ENCODE assay signal across 21 cellular contexts in genomic region chr7:137408096-137408495, GRCh38.
DNase-seq lines count a peak whose midpoint lies in the region; FAIRE-seq and TF ChIP-seq lines count a peak whose summit lies in the region.
"Had no signal": no experiment of that assay in that cellular context is flagged by ENCODE, and none has a peak within 500 bp of the region (broad histone marks: within the 10 kb centered on the region; RNA-seq: fewer than 3 reads in every experiment).

No MANE protein-coding gene starts in this region.

- no peaks in the 10 kb centered on the region for H3K79me2 ChIP-seq in astrocyte (ENCODE audit: insufficient read depth, low read length)

- H3K27me3 ChIP-seq in astrocyte (ENCODE audit: insufficient read depth, low read length), result no peaks in the 10 kb centered on the region
- H3K27me3 ChIP-seq in CD4-positive, alpha-beta memory T cell (ENCODE audit: insufficient read depth, low read length), result no peaks in the 10 kb centered on the region

- H3K36me3 Mint-ChIP-seq in HFFc6 (ENCODE audit: low read depth), result no peaks in the 10 kb centered on the region
- H3K36me3 Mint-ChIP-seq in astrocyte (ENCODE audit: low read depth, unreplicated experiment), result peaks cover 3% of the 10 kb centered on the region
- H3K36me3 Mint-ChIP-seq in activated CD4-positive, alpha-beta T cell treated with anti-CD3 and anti-CD28 coated beads, Interleukin-2, amount 10 ng/mL, durations not matched to agents 24 days and 14 days (ENCODE audit: low read depth), result no peaks in the 10 kb centered on the region
- no peaks in the 10 kb centered on the region for H3K36me3 Mint-ChIP-seq in MCF 10A (ENCODE audit: insufficient read depth, unreplicated experiment)
- H3K36me3 Mint-ChIP-seq in CD4-positive, alpha-beta memory T cell, result no peaks in the 10 kb centered on the region

- intact Hi-C loops in activated CD4-positive, alpha-beta T cell treated with anti-CD3 and anti-CD28 coated beads, Interleukin-2, amount 10 ng/mL, durations not matched to agents 24 days and 14 days (cut with micrococcal nuclease), result no loop called here
- intact Hi-C loops in MCF 10A (cut with micrococcal nuclease), result no loop called here
- intact Hi-C loops in CD4-positive, alpha-beta memory T cell (cut with micrococcal nuclease), result no loop called here

- no peak overlapping the region for H3K4me2 ChIP-seq in astrocyte (ENCODE audit: low read length)
- H3K4me2 ChIP-seq: GM23338 had no signal

- H3K9ac ChIP-seq in astrocyte (ENCODE audit: low read length), result no peak overlapping the region

- no peaks in the 10 kb centered on the region for H3K9me3 Mint-ChIP-seq in HFFc6
- no peaks in the 10 kb centered on the region for H3K9me3 Mint-ChIP-seq in astrocyte (ENCODE audit: unreplicated experiment)
- H3K9me3 Mint-ChIP-seq in activated CD4-positive, alpha-beta T cell treated with anti-CD3 and anti-CD28 coated beads, Interleukin-2, amount 10 ng/mL, durations not matched to agents 24 days and 14 days, result no peaks in the 10 kb centered on the region
- H3K9me3 Mint-ChIP-seq in MCF 10A (ENCODE audit: unreplicated experiment), result no peaks in the 10 kb centered on the region
- H3K9me3 Mint-ChIP-seq in CD4-positive, alpha-beta memory T cell, result peaks cover 0 to 5% (median 2%) of the 10 kb centered on the region in 8 donors
- H3K9me3 Mint-ChIP-seq: CD4-positive, alpha-beta T cell; GM23338 had no signal

- no peak overlapping the region for H3K4me3 ChIP-seq in astrocyte (ENCODE audit: insufficient read depth, low read depth, low read length)
- no peak overlapping the region for H3K4me3 ChIP-seq in CD4-positive, alpha-beta memory T cell (ENCODE audit: low read length in 2 of 2)
- H3K4me3 ChIP-seq: GM23338 had no signal

- TF ChIP-seq CTCF in HFFc6 (IDR thresholded peaks at IDR 0.05) (no peak), astrocyte (IDR thresholded peaks at IDR 0.05; ENCODE audit: insufficient read depth, low read depth, low read length) (no peak), MCF 10A (IDR thresholded peaks at IDR 0.05; ENCODE audit: unreplicated experiment) (no peak)

- H3K9me3 ChIP-seq in astrocyte (ENCODE audit: insufficient read depth, low read depth, low read length), result no peaks in the 10 kb centered on the region
- no peaks in the 10 kb centered on the region for H3K9me3 ChIP-seq in CD4-positive, alpha-beta memory T cell (ENCODE audit: control insufficient read depth in 1 of 2, low read length in 2 of 2)

- no TSS peak for BruUV-seq in MCF 10A (replicated peaks; lab: Mats Ljungman, UMichigan)

- CTCF ChIA-PET in MCF 10A (lab: Yijun Ruan, JAX), result interaction anchor here (0.6 to 0.7 kb wide), 2 partner anchors 183 to 541 kb away, joined by 3 read pairs; no protein-coding TSS in a partner anchor
- CTCF ChIA-PET in CD4-positive, alpha-beta memory T cell (lab: Charles Lee; ENCODE audit: partially characterized antibody), result no interaction called here

- H3K4me1 ChIP-seq in astrocyte (ENCODE audit: insufficient read depth, low read length), result peaks cover 14% of the 10 kb centered on the region
- H3K4me1 ChIP-seq in CD4-positive, alpha-beta memory T cell (ENCODE audit: insufficient read depth, low read length), result no peaks in the 10 kb centered on the region

- no peaks in the 10 kb centered on the region for H4K20me1 ChIP-seq in astrocyte (ENCODE audit: insufficient read depth, low read length)

- H3K4me3 Mint-ChIP-seq in HFFc6 (no peak overlapping the region), astrocyte (ENCODE audit: unreplicated experiment) (no peak overlapping the region), MCF 10A (ENCODE audit: unreplicated experiment) (no peak overlapping the region)
- H3K4me3 Mint-ChIP-seq in activated CD4-positive, alpha-beta T cell treated with anti-CD3 and anti-CD28 coated beads, Interleukin-2, amount 10 ng/mL, durations not matched to agents 24 days and 14 days, result no peak overlapping the region
- H3K4me3 Mint-ChIP-seq in CD4-positive, alpha-beta memory T cell, result no peak overlapping the region
- H3K4me3 Mint-ChIP-seq: B cell; CD4-positive, alpha-beta T cell; GM23338 had no signal

- H3K27me3 Mint-ChIP-seq in HFFc6 (ENCODE audit: insufficient read depth) (no peaks in the 10 kb centered on the region), astrocyte (ENCODE audit: low read depth, unreplicated experiment) (no peaks in the 10 kb centered on the region), MCF 10A (ENCODE audit: insufficient read depth, unreplicated experiment) (peaks cover 33% of the 10 kb centered on the region)
- no peaks in the 10 kb centered on the region for H3K27me3 Mint-ChIP-seq in activated CD4-positive, alpha-beta T cell treated with anti-CD3 and anti-CD28 coated beads, Interleukin-2, amount 10 ng/mL, durations not matched to agents 24 days and 14 days
- peaks cover 0 to 1% of the 10 kb centered on the region in 2 donors for H3K27me3 Mint-ChIP-seq in CD4-positive, alpha-beta memory T cell
- H3K27me3 Mint-ChIP-seq: B cell; CD4-positive, alpha-beta T cell had no signal

- peak; percentile 54 for FAIRE-seq in astrocyte (lab: Jason Lieb, UNC)
- FAIRE-seq: A204.1, D721Med, G401.6, GM12892 had no signal

- peaks cover 3% of the 10 kb centered on the region for H3K36me3 ChIP-seq in astrocyte (ENCODE audit: insufficient read depth, low read length)
- H3K36me3 ChIP-seq in CD4-positive, alpha-beta memory T cell (ENCODE audit: insufficient read depth, low read length), result no peaks in the 10 kb centered on the region

- no peak overlapping the region for H3K27ac ChIP-seq in astrocyte (ENCODE audit: low read depth, low read length)
- H3K27ac ChIP-seq in CD4-positive, alpha-beta memory T cell (ENCODE audit: low read depth, low read length), result no peak overlapping the region
- H3K27ac ChIP-seq: HL-60 had no signal

- POLR2A ChIA-PET in MCF 10A (lab: Yijun Ruan, JAX), result no interaction called here
- POLR2A ChIA-PET in CD4-positive, alpha-beta memory T cell (lab: Charles Lee; ENCODE audit: partially characterized antibody), result no interaction called here

- H3K4me1 Mint-ChIP-seq in HFFc6 (ENCODE audit: low read depth) (peaks cover 29% of the 10 kb centered on the region), astrocyte (ENCODE audit: low read depth, unreplicated experiment) (peaks cover 25% of the 10 kb centered on the region), MCF 10A (ENCODE audit: insufficient read depth, unreplicated experiment) (no peaks in the 10 kb centered on the region)
- H3K4me1 Mint-ChIP-seq in activated CD4-positive, alpha-beta T cell treated with anti-CD3 and anti-CD28 coated beads, Interleukin-2, amount 10 ng/mL, durations not matched to agents 24 days and 14 days, result no peaks in the 10 kb centered on the region
- H3K4me1 Mint-ChIP-seq in CD4-positive, alpha-beta memory T cell, result no peaks in the 10 kb centered on the region
- H3K4me1 Mint-ChIP-seq: B cell had no signal

- no peak overlapping the region for H3K27ac Mint-ChIP-seq in HFFc6
- H3K27ac Mint-ChIP-seq in astrocyte (ENCODE audit: unreplicated experiment), result no peak overlapping the region
- no peak overlapping the region for H3K27ac Mint-ChIP-seq in activated CD4-positive, alpha-beta T cell treated with anti-CD3 and anti-CD28 coated beads, Interleukin-2, amount 10 ng/mL, durations not matched to agents 24 days and 14 days
- no peak overlapping the region for H3K27ac Mint-ChIP-seq in MCF 10A (ENCODE audit: low read depth, unreplicated experiment)
- no peak overlapping the region for H3K27ac Mint-ChIP-seq in CD4-positive, alpha-beta memory T cell
- H3K27ac Mint-ChIP-seq: B cell; CD4-positive, alpha-beta T cell; GM23338 had no signal

- H2AFZ ChIP-seq in astrocyte (ENCODE audit: low read depth, low read length), result no peak overlapping the region
- H2AFZ ChIP-seq: GM23338 had no signal

- peak; percentile 18 for DNase-seq in HFFc6
- DNase-seq in astrocyte (ENCODE audit: low read depth), result no peak
- peak; percentile 21 for DNase-seq in kidney tubule cell (ENCODE audit: low spot score)
- DNase-seq in pons (ENCODE audit: low spot score), result peak; percentile 54
- no peak for DNase-seq in activated CD4-positive, alpha-beta T cell treated with anti-CD3 and anti-CD28 coated beads, Interleukin-2, amount 10 ng/mL, durations not matched to agents 24 days and 14 days
- no peak for DNase-seq in central memory CD4-positive, alpha-beta T cell
- no peak for DNase-seq in MCF 10A (ENCODE audit: unreplicated experiment)
- DNase-seq in CD4-positive, alpha-beta memory T cell, result no peak
- DNase-seq: CD4-positive, alpha-beta T cell; COR-L47; DMS153; DMS79 treated with DMSO at 0.1 percent for 48 hours; EL; H7 had no signal

Comparison
In these comparisons a context has a peak if more than half of its experiments do, and no peak if none do; other contexts are left out.
1. DNase-seq: peak in HFFc6 (single experiment), kidney tubule cell (single experiment) and pons (single experiment); none in astrocyte (single experiment), activated CD4-positive, alpha-beta T cell treated with anti-CD3 and anti-CD28 coated beads, Interleukin-2, amount 10 ng/mL, durations not matched to agents 24 days and 14 days (single experiment), central memory CD4-positive, alpha-beta T cell (single experiment), MCF 10A (single experiment) and CD4-positive, alpha-beta memory T cell (0 of 5).